19 cellular contexts compared by ENCODE assay signal in genomic region chr16:66614161-66614802, GRCh38. TPM values are rescaled to one million over a fixed set of nuclear protein-coding genes. Genes with fewer than 3 reads are reported as not detected.
DNase-seq lines count a peak whose midpoint lies in the region; ATAC-seq and TF ChIP-seq lines count a peak whose summit lies in the region.
"Had no signal": no experiment of that assay in that cellular context is flagged by ENCODE, and none has a peak within 500 bp of the region (broad histone marks: within the 10 kb centered on the region; RNA-seq: fewer than 3 reads in every experiment).

No MANE protein-coding gene starts in this region.

- H3K4me1 ChIP-seq in HEK293 (ENCODE audit: control insufficient read depth, insufficient read depth, low read length) = peaks cover 3% of the 10 kb centered on the region

- CTCF ChIA-PET in HEK293 (lab: Yijun Ruan, JAX) = interaction anchor here (1.0 kb wide), 1 partner anchor 46 kb away, joined by 3 read pairs; no protein-coding TSS in a partner anchor

- H3K4me3 Mint-ChIP-seq in chondrocyte (ENCODE audit: unreplicated experiment) (no peak overlapping the region), osteocyte (ENCODE audit: unreplicated experiment) (no peak overlapping the region)
- H3K4me3 Mint-ChIP-seq in effector memory CD8-positive, alpha-beta T cell = no peak overlapping the region
- no peak overlapping the region for H3K4me3 Mint-ChIP-seq in activated T-cell treated with anti-CD3 and anti-CD28 coated beads, Interleukin-2, amount 50 U/mL, for 24 hours
- H3K4me3 Mint-ChIP-seq: B cell; CD4-positive, alpha-beta memory T cell; H9 had no signal

- H3K4me3 ChIP-seq in AG10803 (ENCODE audit: low read length) (no peak overlapping the region), HEK293 (ENCODE audit: low read depth, low read length) (no peak overlapping the region)

- H3K9me3 ChIP-seq in HEK293 (ENCODE audit: control insufficient read depth, insufficient read depth, low read depth, low read length) = no peaks in the 10 kb centered on the region

- H3K27ac ChIP-seq in HEK293 (ENCODE audit: extremely low read depth, low read depth, low read length) = no peak overlapping the region
- H3K27ac ChIP-seq: C4-2B had no signal

- peak overlapping the region; percentile 59 for H3K27ac Mint-ChIP-seq in chondrocyte (ENCODE audit: unreplicated experiment)
- H3K27ac Mint-ChIP-seq in osteocyte (ENCODE audit: unreplicated experiment) = peak overlapping the region; percentile 50
- H3K27ac Mint-ChIP-seq in effector memory CD8-positive, alpha-beta T cell = no peak overlapping the region
- no peak overlapping the region for H3K27ac Mint-ChIP-seq in activated T-cell treated with anti-CD3 and anti-CD28 coated beads, Interleukin-2, amount 50 U/mL, for 24 hours
- H3K27ac Mint-ChIP-seq: B cell, H9 had no signal

- H3K36me3 Mint-ChIP-seq in chondrocyte (ENCODE audit: low read depth) = peaks cover 15% of the 10 kb centered on the region
- peaks cover 24% of the 10 kb centered on the region for H3K36me3 Mint-ChIP-seq in osteocyte (ENCODE audit: unreplicated experiment)
- peaks cover 55% of the 10 kb centered on the region for H3K36me3 Mint-ChIP-seq in effector memory CD8-positive, alpha-beta T cell (ENCODE audit: insufficient read depth)
- peaks cover 56% of the 10 kb centered on the region for H3K36me3 Mint-ChIP-seq in activated T-cell treated with anti-CD3 and anti-CD28 coated beads, Interleukin-2, amount 50 U/mL, for 24 hours (ENCODE audit: low read depth)

- peaks cover 5 to 84% of the 10 kb centered on the region in 2 experiments; a peak in 2 of 3 replicates for H3K36me3 ChIP-seq in HEK293 (ENCODE audit: control insufficient read depth in 2 of 2, insufficient read depth in 1 of 2, low read length in 2 of 2)

- DNase-seq in AG10803 (ENCODE audit: low read depth) (peak; percentile 12), chondrocyte (ENCODE audit: low spot score) (no peak), osteocyte (ENCODE audit: extremely low spot score, unreplicated experiment) (no peak)
- no peak for DNase-seq in effector memory CD8-positive, alpha-beta T cell
- no peak for DNase-seq in activated T-cell treated with anti-CD3 and anti-CD28 coated beads, Interleukin-2, amount 50 U/mL, for 24 hours
- DNase-seq: 8988T; ACHN; CD4-positive, alpha-beta memory T cell; DMS79; GF-D8; GOT3; H9; KBM-7 had no signal

- H3K27me3 Mint-ChIP-seq in chondrocyte (ENCODE audit: low read depth) (no peaks in the 10 kb centered on the region), osteocyte (ENCODE audit: unreplicated experiment) (no peaks in the 10 kb centered on the region)
- no peaks in the 10 kb centered on the region for H3K27me3 Mint-ChIP-seq in effector memory CD8-positive, alpha-beta T cell
- H3K27me3 Mint-ChIP-seq in activated T-cell treated with anti-CD3 and anti-CD28 coated beads, Interleukin-2, amount 50 U/mL, for 24 hours = no peaks in the 10 kb centered on the region
- H3K27me3 Mint-ChIP-seq: CD4-positive, alpha-beta memory T cell had no signal

- H3K9me3 Mint-ChIP-seq in chondrocyte (ENCODE audit: low read depth) (no peaks in the 10 kb centered on the region), osteocyte (ENCODE audit: unreplicated experiment) (no peaks in the 10 kb centered on the region)
- no peaks in the 10 kb centered on the region for H3K9me3 Mint-ChIP-seq in effector memory CD8-positive, alpha-beta T cell
- H3K9me3 Mint-ChIP-seq in activated T-cell treated with anti-CD3 and anti-CD28 coated beads, Interleukin-2, amount 50 U/mL, for 24 hours = no peaks in the 10 kb centered on the region
- H3K9me3 Mint-ChIP-seq: CD4-positive, alpha-beta memory T cell; H9 had no signal

- POLR2A ChIA-PET in HEK293 (lab: Yijun Ruan, JAX) = no interaction called here

- peaks cover 54% of the 10 kb centered on the region for H3K4me1 Mint-ChIP-seq in chondrocyte (ENCODE audit: low read depth)
- H3K4me1 Mint-ChIP-seq in osteocyte (ENCODE audit: unreplicated experiment) = peaks cover 47% of the 10 kb centered on the region
- H3K4me1 Mint-ChIP-seq in effector memory CD8-positive, alpha-beta T cell (ENCODE audit: low read depth in 2 of 2) = no peaks in the 10 kb centered on the region
- peaks cover 1% of the 10 kb centered on the region for H3K4me1 Mint-ChIP-seq in activated T-cell treated with anti-CD3 and anti-CD28 coated beads, Interleukin-2, amount 50 U/mL, for 24 hours (ENCODE audit: low read depth)
- H3K4me1 Mint-ChIP-seq: B cell; CD4-positive, alpha-beta memory T cell had no signal

- TF ChIP-seq CTCF in AG10803 (conservative IDR thresholded peaks at IDR 0.05; ENCODE audit: low read length) (no peak), HEK293 (tag by site-specific recombination; IDR thresholded peaks at IDR 0.05) (no peak), chondrocyte (IDR thresholded peaks at IDR 0.05) (no peak), osteocyte (IDR thresholded peaks at IDR 0.05) (no peak)

- ATAC-seq in GM18867 (IDR thresholded peaks at IDR 0.05; ENCODE audit: unreplicated experiment) = no peak
- no peak for ATAC-seq in GM18870 (IDR thresholded peaks at IDR 0.05; ENCODE audit: unreplicated experiment)
- no peak for ATAC-seq in effector memory CD8-positive, alpha-beta T cell (replicated peaks)

TF ChIP-seq in HEK293, 187 proteins besides CTCF, POLR2A, EP300 and RAD21:
- TF ChIP-seq, protein P1, sequence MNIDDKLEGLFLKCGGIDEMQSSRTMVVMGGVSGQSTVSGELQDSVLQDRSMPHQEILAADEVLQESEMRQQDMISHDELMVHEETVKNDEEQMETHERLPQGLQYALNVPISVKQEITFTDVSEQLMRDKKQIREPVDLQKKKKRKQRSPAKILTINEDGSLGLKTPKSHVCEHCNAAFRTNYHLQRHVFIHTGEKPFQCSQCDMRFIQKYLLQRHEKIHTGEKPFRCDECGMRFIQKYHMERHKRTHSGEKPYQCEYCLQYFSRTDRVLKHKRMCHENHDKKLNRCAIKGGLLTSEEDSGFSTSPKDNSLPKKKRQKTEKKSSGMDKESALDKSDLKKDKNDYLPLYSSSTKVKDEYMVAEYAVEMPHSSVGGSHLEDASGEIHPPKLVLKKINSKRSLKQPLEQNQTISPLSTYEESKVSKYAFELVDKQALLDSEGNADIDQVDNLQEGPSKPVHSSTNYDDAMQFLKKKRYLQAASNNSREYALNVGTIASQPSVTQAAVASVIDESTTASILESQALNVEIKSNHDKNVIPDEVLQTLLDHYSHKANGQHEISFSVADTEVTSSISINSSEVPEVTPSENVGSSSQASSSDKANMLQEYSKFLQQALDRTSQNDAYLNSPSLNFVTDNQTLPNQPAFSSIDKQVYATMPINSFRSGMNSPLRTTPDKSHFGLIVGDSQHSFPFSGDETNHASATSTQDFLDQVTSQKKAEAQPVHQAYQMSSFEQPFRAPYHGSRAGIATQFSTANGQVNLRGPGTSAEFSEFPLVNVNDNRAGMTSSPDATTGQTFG (tag by site-specific recombination; IDR thresholded peaks at IDR 0.05; ENCODE audit: borderline replicate concordance) = no peak
- TF ChIP-seq GLI4 (tag by site-specific recombination; IDR thresholded peaks at IDR 0.05) = no peak
- TF ChIP-seq ZNF639 (tag by site-specific recombination; IDR thresholded peaks at IDR 0.05) = no peak
- no peak for TF ChIP-seq ZFP37 (tag by site-specific recombination; IDR thresholded peaks at IDR 0.05)
- 0 out of 2 replicates have a peak, but pooled peaks have one; percentile 36 for TF ChIP-seq ZNF600 (tag by site-specific recombination; IDR thresholded peaks at IDR 0.05)
TF ChIP-seq in HEK293: peak in this region for 1.

RNA-seq across cellular contexts. Expression of gene CMTM3, which starts 9.8 kb away (rescaled TPM):
- total RNA-seq in chondrocyte = 76.5 to 77.8 TPM (median 77.6 TPM) in 3 replicates
- 96.3 and 104 TPM in 2 replicates for total RNA-seq in osteocyte

RNA-seq across cellular contexts. Expression of gene CMTM2, which starts 35.0 kb away (rescaled TPM):
- total RNA-seq in chondrocyte (not detected in 3 replicates), osteocyte (not detected in 2 replicates)
- total RNA-seq: B cell, H9, HT1080 had no signal

RNA-seq across cellular contexts. Expression of gene CMTM1, which starts 48.0 kb away (rescaled TPM):
- total RNA-seq in chondrocyte (6.3 to 11.9 TPM (median 9.6 TPM) in 3 replicates), osteocyte (7.8 and 8.0 TPM in 2 replicates)

Comparison
In these comparisons a context has a peak if more than half of its experiments do, and no peak if none do; other contexts are left out.
1. H3K27ac Mint-ChIP-seq: peak in chondrocyte (single experiment) and osteocyte (single experiment); none in effector memory CD8-positive, alpha-beta T cell (0 of 2) and activated T-cell treated with anti-CD3 and anti-CD28 coated beads, Interleukin-2, amount 50 U/mL, for 24 hours (single experiment).